Comparison of ENCODE assay signal across 10 cellular contexts in genomic region chr19:3175761-3176714, GRCh38. TPM values are rescaled to one million over a fixed set of nuclear protein-coding genes. Genes with fewer than 3 reads are reported as not detected.
DNase-seq lines count a peak whose midpoint lies in the region; ATAC-seq and TF ChIP-seq lines count a peak whose summit lies in the region.
"Had no signal": no experiment of that assay in that cellular context is flagged by ENCODE, and none has a peak within 500 bp of the region (broad histone marks: within the 10 kb centered on the region; RNA-seq: fewer than 3 reads in every experiment).

No MANE protein-coding gene starts in this region.

- H3K4me3 Mint-ChIP-seq in natural killer cell treated with Interleukin-12 subunit alpha and Interleukin-12 subunit beta and Interleukin-15 and Interleukin-18, amount 100 ng/mL, for 72 hours, result no peak overlapping the region

- TF ChIP-seq CTCF in body of pancreas (IDR thresholded peaks at IDR 0.05) (no peak), sigmoid colon (IDR thresholded peaks at IDR 0.05) (no peak)

- peak; percentile 21 for ATAC-seq in body of pancreas
- no peak for ATAC-seq in natural killer cell treated with Interleukin-12 subunit alpha and Interleukin-12 subunit beta and Interleukin-15 and Interleukin-18, amount 100 ng/mL, for 72 hours
- no peak for ATAC-seq in HG03108 (IDR thresholded peaks at IDR 0.05; ENCODE audit: unreplicated experiment)
- no peak for ATAC-seq in GM21576 (IDR thresholded peaks at IDR 0.05; ENCODE audit: unreplicated experiment)

- H3K4me1 Mint-ChIP-seq in natural killer cell treated with Interleukin-12 subunit alpha and Interleukin-12 subunit beta and Interleukin-15 and Interleukin-18, amount 100 ng/mL, for 72 hours (ENCODE audit: low read depth in 2 of 2), result peaks cover 30 to 33% of the 10 kb centered on the region in 2 donors

- TF ChIP-seq POLR2A in body of pancreas (IDR thresholded peaks at IDR 0.05) (no peak), sigmoid colon (IDR thresholded peaks at IDR 0.05) (no peak)

- H3K9me3 Mint-ChIP-seq in natural killer cell treated with Interleukin-12 subunit alpha and Interleukin-12 subunit beta and Interleukin-15 and Interleukin-18, amount 100 ng/mL, for 72 hours, result no peaks in the 10 kb centered on the region

- intact Hi-C loops in body of pancreas (cut with DNase I) (no loop called here), sigmoid colon (cut with DNase I) (no loop called here)

- no peak overlapping the region for H3K27ac ChIP-seq in body of pancreas
- H3K27ac ChIP-seq in sigmoid colon, result peak overlapping the region in 2 of 4 donors; percentile 12 to 46

- H3K4me3 ChIP-seq in body of pancreas (no peak overlapping the region), sigmoid colon (no peak overlapping the region)

- no peaks in the 10 kb centered on the region for H3K9me3 ChIP-seq in body of pancreas
- no peaks in the 10 kb centered on the region for H3K9me3 ChIP-seq in sigmoid colon

- DNase-seq in EH (ENCODE audit: low read depth), result peak; percentile 88
- DNase-seq in NCI-H1105 treated with DMSO at 0.1 percent for 48 hours (lab: John Stamatoyannopoulos, UW), result peak; percentile 34
- peak; percentile 36 to 71 (median 44) for DNase-seq in body of pancreas
- DNase-seq in natural killer cell treated with Interleukin-12 subunit alpha and Interleukin-12 subunit beta and Interleukin-15 and Interleukin-18, amount 100 ng/mL, for 72 hours (ENCODE audit: low spot score), result no peak
- DNase-seq in hypothalamus (lab: John Stamatoyannopoulos, UW), result no peak
- no peak for DNase-seq in sigmoid colon
- DNase-seq: activated gamma-delta T cell had no signal

- no peaks in the 10 kb centered on the region for H3K36me3 Mint-ChIP-seq in natural killer cell treated with Interleukin-12 subunit alpha and Interleukin-12 subunit beta and Interleukin-15 and Interleukin-18, amount 100 ng/mL, for 72 hours

- no peaks in the 10 kb centered on the region for H3K4me1 ChIP-seq in body of pancreas
- H3K4me1 ChIP-seq in sigmoid colon, result no peaks in the 10 kb centered on the region

- no peaks in the 10 kb centered on the region for H3K36me3 ChIP-seq in body of pancreas (replicated peaks in 1 of 2; ENCODE audit: insufficient read depth in 1 of 2, low read depth in 2 of 2)
- no peaks in the 10 kb centered on the region for H3K36me3 ChIP-seq in sigmoid colon

- H3K27ac Mint-ChIP-seq in natural killer cell treated with Interleukin-12 subunit alpha and Interleukin-12 subunit beta and Interleukin-15 and Interleukin-18, amount 100 ng/mL, for 72 hours, result peak overlapping the region; percentile 62 to 82

- 34 to 43% methylated on average over 15 to 16 of the region's 17 CpGs for WGBS in body of pancreas, 2 donors
- 25 to 50% methylated on average over 17 of the region's 17 CpGs for WGBS in sigmoid colon, 2 donors

- H3K27me3 ChIP-seq in body of pancreas (no peaks in the 10 kb centered on the region), sigmoid colon (no peaks in the 10 kb centered on the region)

- no peak for TF ChIP-seq EP300 in sigmoid colon (IDR thresholded peaks at IDR 0.05)

- H3K27me3 Mint-ChIP-seq in natural killer cell treated with Interleukin-12 subunit alpha and Interleukin-12 subunit beta and Interleukin-15 and Interleukin-18, amount 100 ng/mL, for 72 hours, result no peaks in the 10 kb centered on the region

RNA-seq across cellular contexts. Expression of gene S1PR4, which starts 2.5 kb away (rescaled TPM):
- 1 to 10 TPM; 1.8 to 3.3 TPM for total RNA-seq in body of pancreas
- 10 to 100 TPM; 33.5 to 47.0 TPM for total RNA-seq in natural killer cell treated with Interleukin-12 subunit alpha and Interleukin-12 subunit beta and Interleukin-15 and Interleukin-18, amount 100 ng/mL, for 72 hours
- total RNA-seq in sigmoid colon, result 1 to 10 TPM in 1 of 4 donors, under 1 TPM in 2, not detected in 1; 0.33 to 1.9 (median 0.36) TPM
- 10 to 100 TPM in 1 of 3 donors, under 1 TPM in 1, not detected in 1; 0.60 to 24.4 TPM for polyA plus RNA-seq in sigmoid colon

RNA-seq across cellular contexts. Expression of gene NCLN, which starts 9.7 kb away (rescaled TPM):
- 10 to 100 TPM; 30.6 to 56.0 TPM for total RNA-seq in body of pancreas
- total RNA-seq in natural killer cell treated with Interleukin-12 subunit alpha and Interleukin-12 subunit beta and Interleukin-15 and Interleukin-18, amount 100 ng/mL, for 72 hours, result 100 to 1,000 TPM in 1 of 2 donors, 10 to 100 TPM in 1; 84.4 to 196 TPM
- 10 to 100 TPM; 12.2 to 23.5 (median 16.0) TPM for total RNA-seq in sigmoid colon
- 10 to 100 TPM; 15.0 to 94.7 (median 18.7) TPM for polyA plus RNA-seq in sigmoid colon

RNA-seq across cellular contexts. Expression of gene GNA15, which starts 40.2 kb away (rescaled TPM):
- 1 to 10 TPM; 1.6 to 2.6 TPM for total RNA-seq in body of pancreas
- 10 to 100 TPM; 22.2 to 33.3 TPM for total RNA-seq in natural killer cell treated with Interleukin-12 subunit alpha and Interleukin-12 subunit beta and Interleukin-15 and Interleukin-18, amount 100 ng/mL, for 72 hours
- total RNA-seq in sigmoid colon, result 1 to 10 TPM in 3 of 4 donors, under 1 TPM in 1; 0.55 to 6.0 (median 4.4) TPM
- polyA plus RNA-seq in sigmoid colon, result 1 to 10 TPM; 4.2 to 5.6 (median 5.1) TPM

RNA-seq across cellular contexts. Expression of gene CELF5, which starts 48.4 kb away (rescaled TPM):
- under 1 TPM in 1 of 2 donors, not detected in 1; 0.33 TPM for total RNA-seq in body of pancreas
- under 1 TPM in 1 of 2 donors, not detected in 1; 0.59 TPM for total RNA-seq in natural killer cell treated with Interleukin-12 subunit alpha and Interleukin-12 subunit beta and Interleukin-15 and Interleukin-18, amount 100 ng/mL, for 72 hours
- 1 to 10 TPM in 2 of 4 donors, under 1 TPM in 2; 0.33 to 1.1 (median 0.72) TPM for total RNA-seq in sigmoid colon
- polyA plus RNA-seq in sigmoid colon, result under 1 TPM in 2 of 3 donors, not detected in 1; under 0.01 to 0.38 TPM
- total RNA-seq: skeletal muscle tissue had no signal

Comparison
In these comparisons a context has a peak if more than half of its experiments do, and no peak if none do; other contexts are left out.
1. DNase-seq: peak in EH (single experiment), NCI-H1105 treated with DMSO at 0.1 percent for 48 hours (single experiment) and body of pancreas (4 of 4); none in natural killer cell treated with Interleukin-12 subunit alpha and Interleukin-12 subunit beta and Interleukin-15 and Interleukin-18, amount 100 ng/mL, for 72 hours (single experiment), hypothalamus (0 of 51) and sigmoid colon (single experiment).
2. RNA of gene S1PR4, which starts 2.5 kb away (total RNA-seq): 33.5 to 47.0 TPM in natural killer cell treated with Interleukin-12 subunit alpha and Interleukin-12 subunit beta and Interleukin-15 and Interleukin-18, amount 100 ng/mL, for 72 hours; 1.8 to 3.3 TPM in body of pancreas and 0.33 to 1.9 TPM in sigmoid colon; every median in the first group is over 4 times any median in the second.